In genomic region chr9:3875371-3876132, GRCh38 we compare ENCODE assay signal across 10 cellular contexts.
A peak's percentile ranks its signal among the peaks of the same experiment; 100 is the strongest.
DNase-seq lines count a peak whose midpoint lies in the region; ATAC-seq and TF ChIP-seq lines count a peak whose summit lies in the region.
"Had no signal": no experiment of that assay in that cellular context is flagged by ENCODE, and none has a peak within 500 bp of the region (broad histone marks: within the 10 kb centered on the region; RNA-seq: fewer than 3 reads in every experiment).

No MANE protein-coding gene starts in this region.

- POLR2A ChIA-PET in PC-3 (lab: Charles Lee; ENCODE audit: unreplicated experiment), result no interaction called here

- no peaks in the 10 kb centered on the region for H3K9me2 ChIP-seq in PC-3 (replicated peaks; ENCODE audit: low read length)

- H3K27ac ChIP-seq in PC-3 (ENCODE audit: low read length), result peak overlapping the region; percentile 99

- peak overlapping the region; percentile 65 for H3K4me2 ChIP-seq in PC-3 (ENCODE audit: low read length)

- no peaks in the 10 kb centered on the region for H3K27me3 ChIP-seq in PC-3 (ENCODE audit: low read length)

- H3K4me1 ChIP-seq in PC-3 (ENCODE audit: insufficient read depth, low read length), result peaks cover 35% of the 10 kb centered on the region

- no peaks in the 10 kb centered on the region for H4K20me1 ChIP-seq in PC-3 (ENCODE audit: low read length)

- no peaks in the 10 kb centered on the region for H3K36me3 ChIP-seq in PC-3 (ENCODE audit: low read depth, low read length)

- TF ChIP-seq CTCF in PC-3 (conservative IDR thresholded peaks at IDR 0.05; ENCODE audit: low read depth, low read length) (no peak), choroid plexus epithelial cell (conservative IDR thresholded peaks at IDR 0.05; ENCODE audit: low read depth, low read length) (no peak)

- H3K4me3 ChIP-seq in PC-3 (ENCODE audit: low read length), result peak overlapping the region; percentile 10; the same call in 1 of the 2 replicates
- H3K4me3 ChIP-seq in choroid plexus epithelial cell (ENCODE audit: low read depth, low read length), result no peak overlapping the region

- ATAC-seq in PC-3 (peak; percentile 76), HG03025 (IDR thresholded peaks at IDR 0.05; ENCODE audit: low FRiP score, unreplicated experiment) (no peak)

- H3F3A ChIP-seq in PC-3 (ENCODE audit: low read length, unreplicated experiment), result peaks cover 5% of the 10 kb centered on the region

- H2AFZ ChIP-seq in PC-3 (ENCODE audit: low read length), result no peak overlapping the region

- DNase-seq in GM04503 (ENCODE audit: low read depth) (peak; percentile 87), PC-3 (peak; percentile 97), choroid plexus epithelial cell (ENCODE audit: low read depth) (peak; percentile 81), non-pigmented ciliary epithelial cell (ENCODE audit: low read depth) (peak; percentile 80), MV-4-11 (lab: John Stamatoyannopoulos, UW) (no peak), anterior cingulate cortex (lab: John Stamatoyannopoulos, UW) (no peak), medulla oblongata (ENCODE audit: extremely low spot score) (no peak)
- DNase-seq: activated CD4-positive, alpha-beta T cell treated with anti-CD3 and anti-CD28 coated beads for 4 hours; aorta had no signal

- intact Hi-C loops in PC-3 (cut with micrococcal nuclease), result loop anchor here (2.0 to 5.0 kb wide), 7 partner anchors 87 to 423 kb away; partner anchors contain the start of gene RFX3

- no peaks in the 10 kb centered on the region for H3K9me3 ChIP-seq in PC-3 (ENCODE audit: low read length)

- BruUV-seq in PC-3 (replicated peaks; lab: Mats Ljungman, UMichigan), result TSS peak; percentile 86

- H3K9ac ChIP-seq in PC-3 (ENCODE audit: low read length), result peak overlapping the region; percentile 97

- H3K79me2 ChIP-seq in PC-3 (ENCODE audit: low read length), result no peaks in the 10 kb centered on the region

- CTCF ChIA-PET in PC-3 (lab: Charles Lee), result no interaction called here

Comparison
In these comparisons a context has a peak if more than half of its experiments do, and no peak if none do; other contexts are left out.
1. DNase-seq: peak in GM04503 (single experiment), PC-3 (single experiment), choroid plexus epithelial cell (single experiment) and non-pigmented ciliary epithelial cell (single experiment); none in MV-4-11 (single experiment), anterior cingulate cortex (0 of 58) and medulla oblongata (single experiment).